In genomic region chr15:71651750-71652186, GRCh38 we compare ENCODE assay signal across 8 cellular contexts.
DNase-seq lines count a peak whose midpoint lies in the region; ATAC-seq and TF ChIP-seq lines count a peak whose summit lies in the region.

No MANE protein-coding gene starts in this region.

- CTCF ChIA-PET in A673 (lab: Charles Lee): no interaction called here

- peaks cover 28% of the 10 kb centered on the region for H3K27me3 ChIP-seq in A673 (replicated peaks; ENCODE audit: insufficient read depth, low read depth, low read length, poor library complexity)
- H3K27me3 ChIP-seq in colonic mucosa: no peaks in the 10 kb centered on the region

- H3K27ac ChIP-seq in A673 (ENCODE audit: low read depth, low read length, poor library complexity, severe bottlenecking) (no peak overlapping the region), colonic mucosa (no peak overlapping the region)

- intact Hi-C loops in A673 (cut with micrococcal nuclease; ENCODE audit: unreplicated experiment) (loop anchor here (1.0 to 5.0 kb wide), 4 partner anchors 74 to 264 kb away; no protein-coding TSS in a partner anchor), colonic mucosa (cut with DNase I) (loop anchor here (5.0 to 10.0 kb wide), 2 partner anchors 77 to 204 kb away; no protein-coding TSS in a partner anchor)

- ATAC-seq in GM21528 (IDR thresholded peaks at IDR 0.05; ENCODE audit: low FRiP score, unreplicated experiment): no peak

- H3K9ac ChIP-seq in colonic mucosa (ENCODE audit: low read depth in 2 of 2, low read length in 2 of 2): no peak overlapping the region

- no peaks in the 10 kb centered on the region for H3K36me3 ChIP-seq in A673 (ENCODE audit: insufficient read depth, low read length, poor library complexity, severe bottlenecking)
- H3K36me3 ChIP-seq in colonic mucosa: no peaks in the 10 kb centered on the region

- POLR2A ChIA-PET in A673 (lab: Charles Lee; ENCODE audit: low non-redundant PET): no interaction called here

- H3K4me3 ChIP-seq in A673 (ENCODE audit: low read depth, low read length, poor library complexity, severe bottlenecking): no peak overlapping the region
- H3K4me3 ChIP-seq in GM12875 (ENCODE audit: low read depth, low read length): no peak overlapping the region
- no peak overlapping the region for H3K4me3 ChIP-seq in colonic mucosa

- no peaks in the 10 kb centered on the region for H3K9me3 ChIP-seq in A673 (ENCODE audit: low read depth, low read length, poor library complexity, severe bottlenecking)
- H3K9me3 ChIP-seq in colonic mucosa: no peaks in the 10 kb centered on the region

- no TSS peak for BruUV-seq in A673 (replicated peaks; lab: Mats Ljungman, UMichigan)

- DNase-seq in A673 (ENCODE audit: low spot score): peak; percentile 53
- DNase-seq in NCI-H748 treated with DMSO at 0.1 percent for 48 hours (lab: John Stamatoyannopoulos, UW): peak; percentile 3
- DNase-seq in colonic mucosa: peak; percentile 37
- DNase-seq in lung microvascular endothelial cell (ENCODE audit: low read depth in 2 of 2): peak; percentile 78
- DNase-seq in activated T-cell treated with anti-CD3 and anti-CD28 coated beads, Interleukin-2, amount 50 U/mL, for 1 hour: no peak
- DNase-seq in activated naive CD4-positive, alpha-beta T cell treated with Interleukin-2 at 50 U/mL for 16 hours: no peak

- TF ChIP-seq CTCF in A673 (conservative IDR thresholded peaks at IDR 0.05; ENCODE audit: low read depth, low read length): peak; percentile 66
- peak; percentile 45; the same call in 1 of the 2 replicates for TF ChIP-seq CTCF in GM12875 (IDR thresholded peaks at IDR 0.05; ENCODE audit: borderline replicate concordance, insufficient read depth, low read depth, low read length)
- TF ChIP-seq CTCF in colonic mucosa (IDR thresholded peaks at IDR 0.05): no peak

- H3K4me1 ChIP-seq in A673 (ENCODE audit: insufficient read depth, low read length, poor library complexity, severe bottlenecking) (no peaks in the 10 kb centered on the region), colonic mucosa (no peaks in the 10 kb centered on the region)

Comparison
In these comparisons a context has a peak if more than half of its experiments do, and no peak if none do; other contexts are left out.
1. DNase-seq: peak in A673 (single experiment), NCI-H748 treated with DMSO at 0.1 percent for 48 hours (single experiment), colonic mucosa (single experiment) and lung microvascular endothelial cell (2 of 2); none in activated T-cell treated with anti-CD3 and anti-CD28 coated beads, Interleukin-2, amount 50 U/mL, for 1 hour (single experiment) and activated naive CD4-positive, alpha-beta T cell treated with Interleukin-2 at 50 U/mL for 16 hours (single experiment).